ENCODE assay signal across 9 cellular contexts in genomic region chr2:222613715-222614331, GRCh38. TPM values are rescaled to one million over a fixed set of nuclear protein-coding genes. Genes with fewer than 3 reads are reported as not detected.
A peak's percentile ranks its signal among the peaks of the same experiment; 100 is the strongest.
DNase-seq lines count a peak whose midpoint lies in the region; ATAC-seq and TF ChIP-seq lines count a peak whose summit lies in the region.
"Had no signal": no experiment of that assay in that cellular context is flagged by ENCODE, and none has a peak within 500 bp of the region (broad histone marks: within the 10 kb centered on the region; RNA-seq: fewer than 3 reads in every experiment).

No MANE protein-coding gene starts in this region.

- TF ChIP-seq POLR2A in vagina (IDR thresholded peaks at IDR 0.05): no peak

- DNase-seq in ELR (ENCODE audit: low read depth) (peak; percentile 64), NCI-H82 (lab: John Stamatoyannopoulos, UW) (peak; percentile 65), cardiac fibroblast (ENCODE audit: low read depth in 2 of 2) (peak; percentile 67 to 77), vagina (ENCODE audit: extremely low spot score in 2 of 2) (no peak), KG1 (lab: John Stamatoyannopoulos, UW) (no peak)
- DNase-seq: activated naive CD8-positive, alpha-beta T cell treated with anti-CD3 and anti-CD28 coated beads, Interleukin-2, amount 10 ng/mL, durations not matched to agents 7 days and 5 days had no signal

- H3K4me1 ChIP-seq in liver (ENCODE audit: control insufficient read depth in 4 of 4, insufficient read depth in 4 of 4, low read length in 3 of 4) (no peaks in the 10 kb centered on the region), vagina (no peaks in the 10 kb centered on the region)

- no peaks in the 10 kb centered on the region for H3K9me3 ChIP-seq in liver (ENCODE audit: control insufficient read depth in 4 of 4, low read length in 3 of 4)
- no peaks in the 10 kb centered on the region for H3K9me3 ChIP-seq in vagina

- intact Hi-C loops in vagina (cut with DNase I): loop anchor here (10.0 kb wide), 1 partner anchor 299 kb away; no protein-coding TSS in a partner anchor

- ATAC-seq in GM21390 (IDR thresholded peaks at IDR 0.05; ENCODE audit: unreplicated experiment) (peak; percentile 94), HG03521 (IDR thresholded peaks at IDR 0.05; ENCODE audit: unreplicated experiment) (peak; percentile 91)

- H3K27me3 ChIP-seq in liver (ENCODE audit: control insufficient read depth in 4 of 4, insufficient read depth in 4 of 4, low read length in 3 of 4) (no peaks in the 10 kb centered on the region), vagina (no peaks in the 10 kb centered on the region)

- TF ChIP-seq RAD21 in liver (IDR thresholded peaks at IDR 0.05): peak; percentile 78 to 86

- TF ChIP-seq CTCF in cardiac fibroblast (IDR thresholded peaks at IDR 0.05; ENCODE audit: low read depth, low read length): peak; percentile 78
- peak; percentile 67 for TF ChIP-seq CTCF in liver (IDR thresholded peaks at IDR 0.05; ENCODE audit: low read depth, low read length, missing input control)
- peak in 1 of 3 experiments; percentile 59 for TF ChIP-seq CTCF in vagina (IDR thresholded peaks at IDR 0.05)

- WGBS in liver: 58% methylated on average over 3 of the region's 3 CpGs

- no peak overlapping the region for H3K27ac ChIP-seq in liver (ENCODE audit: low read depth in 1 of 2, low read length in 2 of 2)
- no peak overlapping the region for H3K27ac ChIP-seq in vagina

- H3K36me3 ChIP-seq in liver (ENCODE audit: control insufficient read depth in 4 of 4, insufficient read depth in 3 of 4, low read depth in 1 of 4, low read length in 3 of 4) (peaks cover 5 to 26% (median 13%) of the 10 kb centered on the region in 4 donors), vagina (peaks cover 0 to 23% of the 10 kb centered on the region in 2 donors)

- H3K4me3 ChIP-seq in cardiac fibroblast (replicated peaks in 1 of 2; ENCODE audit: low read depth in 2 of 2, low read length in 2 of 2) (no peak overlapping the region), liver (ENCODE audit: low read depth in 1 of 3, low read length in 3 of 3) (no peak overlapping the region), vagina (no peak overlapping the region)

- no peak overlapping the region for H3K9ac ChIP-seq in liver (ENCODE audit: low read depth in 1 of 2, low read length in 2 of 2)

TF ChIP-seq in liver, 16 proteins besides CTCF, POLR2A, EP300 and RAD21:
- TF ChIP-seq, protein P1, sequence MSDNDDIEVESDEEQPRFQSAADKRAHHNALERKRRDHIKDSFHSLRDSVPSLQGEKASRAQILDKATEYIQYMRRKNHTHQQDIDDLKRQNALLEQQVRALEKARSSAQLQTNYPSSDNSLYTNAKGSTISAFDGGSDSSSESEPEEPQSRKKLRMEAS (IDR thresholded peaks at IDR 0.05): no peak

RNA-seq across cellular contexts. Expression of gene FARSB, which starts 42.1 kb away (rescaled TPM):
- total RNA-seq in liver: 1 to 10 TPM; 5.5 to 9.7 TPM
- 1 to 10 TPM; 8.7 to 9.2 TPM for polyA plus RNA-seq in liver
- 13.3 TPM for total RNA-seq in vagina

RNA-seq across cellular contexts. Expression of gene MOGAT1, which starts 57.6 kb away (rescaled TPM):
- total RNA-seq in liver (1 to 10 TPM in 1 of 2 donors, not detected in 1; 5.1 TPM), vagina (not detected)
- 1 to 10 TPM in 1 of 2 donors, under 1 TPM in 1; 0.30 to 5.5 TPM for polyA plus RNA-seq in liver
- total RNA-seq: activated naive CD8-positive, alpha-beta T cell treated with anti-CD3 and anti-CD28 coated beads, Interleukin-2, amount 10 ng/mL, durations not matched to agents 7 days and 5 days had no signal

Comparison
In these comparisons a context has a peak if more than half of its experiments do, and no peak if none do; other contexts are left out.
1. DNase-seq: peak in ELR (single experiment), NCI-H82 (single experiment) and cardiac fibroblast (2 of 2); none in vagina (0 of 2) and KG1 (single experiment).